Comparison of ENCODE assay signal across 1 cellular context in genomic region chr10:46319383-46319782, GRCh38.
TF ChIP-seq lines count a peak whose summit lies in the region.

No MANE protein-coding gene starts in this region.

TF ChIP-seq in HepG2, 621 proteins besides CTCF, POLR2A, EP300 and RAD21 (continued from another document):
- TF ChIP-seq RXRB (CRISPR knock-in tag; IDR thresholded peaks at IDR 0.05; ENCODE audit: borderline replicate concordance) (no peak), HNRNPH1 (optimal IDR thresholded peaks at IDR 0.05; ENCODE audit: low read depth, low read length) (no peak), RFXANK (CRISPR knock-in tag; IDR thresholded peaks at IDR 0.05) (no peak), PREB (CRISPR knock-in tag; IDR thresholded peaks at IDR 0.05) (no peak), ZNF672 (CRISPR knock-in tag; IDR thresholded peaks at IDR 0.05) (no peak), NRL (CRISPR knock-in tag; IDR thresholded peaks at IDR 0.05; ENCODE audit: borderline replicate concordance) (no peak), HDAC6 (IDR thresholded peaks at IDR 0.05; ENCODE audit: low read depth, low read length) (no peak), ELF3 (CRISPR knock-in tag; IDR thresholded peaks at IDR 0.05) (no peak), HMGXB3 (CRISPR knock-in tag; IDR thresholded peaks at IDR 0.05; ENCODE audit: borderline replicate concordance) (no peak), SALL2 (CRISPR knock-in tag; IDR thresholded peaks at IDR 0.05) (no peak), FOXA1 (IDR thresholded peaks at IDR 0.05) (no peak), FOXA1 (CRISPR knock-in tag; IDR thresholded peaks at IDR 0.05) (no peak)
